Comparison of ENCODE assay signal across 2 cellular contexts in genomic region chr1:42741706-42742105, GRCh38.
TF ChIP-seq lines count a peak whose summit lies in the region.

No MANE protein-coding gene starts in this region.

TF ChIP-seq in HepG2, 621 proteins besides CTCF, POLR2A, EP300 and RAD21 (continues in another document):
- TF ChIP-seq ZBTB46 (CRISPR knock-in tag; IDR thresholded peaks at IDR 0.05; ENCODE audit: borderline replicate concordance) (no peak), TBX3 (IDR thresholded peaks at IDR 0.05; ENCODE audit: borderline replicate concordance) (no peak), STAT6 (CRISPR knock-in tag; IDR thresholded peaks at IDR 0.05; ENCODE audit: borderline replicate concordance) (no peak), SETDB1 (CRISPR knock-in tag; IDR thresholded peaks at IDR 0.05; ENCODE audit: borderline replicate concordance) (no peak), AGO2 (optimal IDR thresholded peaks at IDR 0.05; ENCODE audit: low read depth, low read length) (no peak), KDM5B (CRISPR knock-in tag; IDR thresholded peaks at IDR 0.05; ENCODE audit: borderline replicate concordance) (0 out of 2 replicates have a peak, but pooled peaks have one; percentile 34), ELK4 (CRISPR knock-in tag; IDR thresholded peaks at IDR 0.05; ENCODE audit: borderline replicate concordance) (no peak), ZNF563 (CRISPR knock-in tag; IDR thresholded peaks at IDR 0.05) (0 out of 2 replicates have a peak, but pooled peaks have one; percentile 42), TBL1XR1 (IDR thresholded peaks at IDR 0.05; ENCODE audit: borderline replicate concordance, low read length, partially characterized antibody) (no peak), TFDP1 (CRISPR knock-in tag; IDR thresholded peaks at IDR 0.05; ENCODE audit: borderline replicate concordance) (no peak), ZBTB4 (CRISPR knock-in tag; IDR thresholded peaks at IDR 0.05; ENCODE audit: borderline replicate concordance) (no peak), ZKSCAN5 (CRISPR knock-in tag; IDR thresholded peaks at IDR 0.05) (0 out of 2 replicates have a peak, but pooled peaks have one; percentile 42), MTF1 (CRISPR knock-in tag; IDR thresholded peaks at IDR 0.05) (no peak)

TF ChIP-seq in SK-N-SH, 30 proteins besides CTCF, POLR2A, EP300 and RAD21:
- no peak for TF ChIP-seq MAX (IDR thresholded peaks at IDR 0.05; ENCODE audit: low read depth)
- TF ChIP-seq IRF3 (IDR thresholded peaks at IDR 0.05; ENCODE audit: low read depth, low read length): no peak
- no peak for TF ChIP-seq FOXM1 (IDR thresholded peaks at IDR 0.05; ENCODE audit: low read depth)
- TF ChIP-seq ZBTB33 (IDR thresholded peaks at IDR 0.05; ENCODE audit: borderline replicate concordance, low read depth): no peak
- TF ChIP-seq GABPA (IDR thresholded peaks at IDR 0.05; ENCODE audit: low read depth): no peak
- TF ChIP-seq USF1 (IDR thresholded peaks at IDR 0.05; ENCODE audit: borderline replicate concordance, low read depth): no peak
- no peak for TF ChIP-seq MEF2A (IDR thresholded peaks at IDR 0.05; ENCODE audit: borderline replicate concordance, low read depth)
- no peak for TF ChIP-seq RCOR1 (IDR thresholded peaks at IDR 0.05; ENCODE audit: low read length)
- no peak for TF ChIP-seq USF2 (IDR thresholded peaks at IDR 0.05; ENCODE audit: borderline replicate concordance, low read depth, low read length)
- no peak for TF ChIP-seq MXI1 (IDR thresholded peaks at IDR 0.05; ENCODE audit: low read depth, low read length)
- no peak for TF ChIP-seq GATA2 (CRISPR knock-in tag; IDR thresholded peaks at IDR 0.05)
- no peak for TF ChIP-seq NRF1 (IDR thresholded peaks at IDR 0.05; ENCODE audit: low read depth, low read length)
